In genomic region chr10:99041468-99041867, GRCh38 we compare ENCODE assay signal across 26 cellular contexts.
"Had no signal": no experiment of that assay in that cellular context is flagged by ENCODE, and none has a peak within 500 bp of the region (broad histone marks: within the 10 kb centered on the region; RNA-seq: fewer than 3 reads in every experiment).

No MANE protein-coding gene starts in this region.

- H3K4me3 Mint-ChIP-seq: immature natural killer cell; mesothelial cell of epicardium; naive thymus-derived CD4-positive, alpha-beta T cell; nephron progenitor cell; neural progenitor cell; stimulated activated naive B cell treated with anti-CD40 and anti-IgM and Interleukin-4, amounts not matched to agents 10 μg/mL and 1 μg/mL and 100 μg/mL, for 72 hours had no signal

- H3K4me1 Mint-ChIP-seq: immature natural killer cell; mesothelial cell of epicardium; naive thymus-derived CD4-positive, alpha-beta T cell; nephron progenitor cell; neural progenitor cell; stimulated activated naive B cell treated with anti-CD40 and anti-IgM and Interleukin-4, amounts not matched to agents 10 μg/mL and 1 μg/mL and 100 μg/mL, for 72 hours had no signal

- H3K27me3 ChIP-seq: heart left ventricle, neural progenitor cell, neutrophil, right lobe of liver, stomach, tibial artery, vagina had no signal

- H3K9ac ChIP-seq: neural progenitor cell, parathyroid adenoma had no signal

- H3K9me3 ChIP-seq: neutrophil, psoas muscle, right lobe of liver, vagina had no signal

- H3K27ac ChIP-seq: heart left ventricle, left ventricle myocardium inferior, neural progenitor cell, neutrophil, parathyroid adenoma, psoas muscle, right lobe of liver, stomach, thoracic aorta, tibial artery, vagina had no signal

- H3K4me1 ChIP-seq: heart left ventricle, left ventricle myocardium inferior, neural progenitor cell, parathyroid adenoma, psoas muscle, right lobe of liver, stomach, tibial artery, vagina had no signal

- H2AFZ ChIP-seq: neural progenitor cell, parathyroid adenoma had no signal

- H3K4me3 ChIP-seq: heart left ventricle, left ventricle myocardium inferior, lung, neural progenitor cell, psoas muscle, right lobe of liver, smooth muscle cell, stomach, thoracic aorta, tibial artery, vagina had no signal

- H3K27ac Mint-ChIP-seq: immature natural killer cell; mesothelial cell of epicardium; naive thymus-derived CD4-positive, alpha-beta T cell; neural progenitor cell; stimulated activated naive B cell treated with anti-CD40 and anti-IgM and Interleukin-4, amounts not matched to agents 10 μg/mL and 1 μg/mL and 100 μg/mL, for 72 hours had no signal

- H3K4me2 ChIP-seq: neural progenitor cell, smooth muscle cell had no signal

- ATAC-seq: heart left ventricle; naive thymus-derived CD4-positive, alpha-beta T cell; psoas muscle; stimulated activated naive B cell treated with anti-CD40 and anti-IgM and Interleukin-4, amounts not matched to agents 10 μg/mL and 1 μg/mL and 100 μg/mL, for 72 hours had no signal

- H3K36me3 ChIP-seq: heart left ventricle, left ventricle myocardium inferior, neural progenitor cell, neutrophil, right lobe of liver, stomach, thoracic aorta, tibial artery, vagina had no signal

- DNase-seq: glutamatergic neuron; heart left ventricle; hypothalamus; immature natural killer cell; left ventricle myocardium inferior; mesendoderm; naive thymus-derived CD4-positive, alpha-beta T cell; nephron progenitor cell; occipital lobe; psoas muscle; right lobe of liver; stimulated activated CD4-positive, alpha-beta T cell treated with anti-CD3 and anti-CD28 coated beads, Interleukin-1b, Interleukin-23, amount 100 ng/mL, for 48 hours; stimulated activated CD4-positive, alpha-beta T cell treated with anti-CD3 and anti-CD28 coated beads, Interleukin-2, amount 100 ng/mL, for 48 hours; stimulated activated naive B cell treated with anti-CD40 and anti-IgM and Interleukin-4, amounts not matched to agents 10 μg/mL and 1 μg/mL and 100 μg/mL, for 72 hours; stomach; tibial artery; trophoblast cell had no signal

- H3K36me3 Mint-ChIP-seq: immature natural killer cell; mesothelial cell of epicardium; naive thymus-derived CD4-positive, alpha-beta T cell; neural progenitor cell; stimulated activated naive B cell treated with anti-CD40 and anti-IgM and Interleukin-4, amounts not matched to agents 10 μg/mL and 1 μg/mL and 100 μg/mL, for 72 hours had no signal

- H3K79me2 ChIP-seq: parathyroid adenoma had no signal

- FAIRE-seq: islet of Langerhans had no signal

- H3K27me3 Mint-ChIP-seq: naive thymus-derived CD4-positive, alpha-beta T cell had no signal
